ENCODE assay signal across 11 cellular contexts in genomic region chr10:93075369-93076221, GRCh38. TPM values are rescaled to one million over a fixed set of nuclear protein-coding genes. Genes with fewer than 3 reads are reported as not detected.
DNase-seq lines count a peak whose midpoint lies in the region; ATAC-seq and TF ChIP-seq lines count a peak whose summit lies in the region.
"Had no signal": no experiment of that assay in that cellular context is flagged by ENCODE, and none has a peak within 500 bp of the region (broad histone marks: within the 10 kb centered on the region; RNA-seq: fewer than 3 reads in every experiment).

No MANE protein-coding gene starts in this region.

- H3K36me3 ChIP-seq in ES-I3 (ENCODE audit: insufficient read depth, low read length) (no peaks in the 10 kb centered on the region), mesodermal cell (ENCODE audit: control insufficient read depth, insufficient read depth, low read length) (no peaks in the 10 kb centered on the region), stomach (no peaks in the 10 kb centered on the region)
- H3K36me3 ChIP-seq: upper lobe of right lung had no signal

- H3K27ac ChIP-seq in mesodermal cell (ENCODE audit: low read depth, low read length, severe bottlenecking) (no peak overlapping the region), stomach (no peak overlapping the region)
- H3K27ac ChIP-seq: upper lobe of right lung had no signal

- H3K4me1 Mint-ChIP-seq in activated CD4-positive, alpha-beta memory T cell treated with anti-CD3 and anti-CD28 coated beads, Interleukin-2, amount 10 ng/mL, durations not matched to agents 7 days and 5 days: peaks cover 36% of the 10 kb centered on the region

- peaks cover 24 to 96% (median 66%) of the 10 kb centered on the region in 3 donors for H3K27me3 ChIP-seq in stomach

- POLR2A ChIA-PET in activated CD4-positive, alpha-beta memory T cell treated with anti-CD3 and anti-CD28 coated beads, Interleukin-2, amount 10 ng/mL, durations not matched to agents 7 days and 5 days (lab: Charles Lee): interaction anchor here (0.9 kb wide), 1 partner anchor 12 kb away, joined by 3 read pairs; no protein-coding TSS in a partner anchor

- H3K4me3 ChIP-seq in mesodermal cell (ENCODE audit: extremely low read depth, insufficient read depth, low read length, poor library complexity, severe bottlenecking) (peak overlapping the region; percentile 18), stomach (peak overlapping the region in 1 of 4 donors; percentile 60)
- H3K4me3 ChIP-seq: upper lobe of right lung had no signal

- H3K27me3 Mint-ChIP-seq in activated CD4-positive, alpha-beta memory T cell treated with anti-CD3 and anti-CD28 coated beads, Interleukin-2, amount 10 ng/mL, durations not matched to agents 7 days and 5 days: peaks cover 83% of the 10 kb centered on the region

- H3K36me3 Mint-ChIP-seq in activated CD4-positive, alpha-beta memory T cell treated with anti-CD3 and anti-CD28 coated beads, Interleukin-2, amount 10 ng/mL, durations not matched to agents 7 days and 5 days (ENCODE audit: low read depth): no peaks in the 10 kb centered on the region
- H3K36me3 Mint-ChIP-seq: CD4-positive, CD25-positive, alpha-beta regulatory T cell had no signal

- H3K9ac ChIP-seq in ES-I3 (ENCODE audit: low read depth, low read length): peak overlapping the region; percentile 62

- CTCF ChIA-PET in activated CD4-positive, alpha-beta memory T cell treated with anti-CD3 and anti-CD28 coated beads, Interleukin-2, amount 10 ng/mL, durations not matched to agents 7 days and 5 days (lab: Charles Lee): interaction anchor here (0.8 to 1.8 kb wide), 3 partner anchors 13 to 282 kb away, joined by 3 to 6 read pairs (median 5); no protein-coding TSS in a partner anchor

- no peak for TF ChIP-seq POLR2A in erythroblast (IDR thresholded peaks at IDR 0.05; ENCODE audit: low read length)
- TF ChIP-seq POLR2A in stomach (IDR thresholded peaks at IDR 0.05): no peak

- ATAC-seq in GM21619 (IDR thresholded peaks at IDR 0.05; ENCODE audit: unreplicated experiment): peak; percentile 51
- ATAC-seq: upper lobe of right lung had no signal

- no peak overlapping the region for H3K27ac Mint-ChIP-seq in activated CD4-positive, alpha-beta memory T cell treated with anti-CD3 and anti-CD28 coated beads, Interleukin-2, amount 10 ng/mL, durations not matched to agents 7 days and 5 days
- H3K27ac Mint-ChIP-seq: CD4-positive, CD25-positive, alpha-beta regulatory T cell had no signal

- no peak for TF ChIP-seq CTCF in stomach (IDR thresholded peaks at IDR 0.05)

- WGBS in mesodermal cell (ENCODE audit: insufficient coverage in 2 of 2), 2 experiments: 15 to 19% methylated on average over 14 to 21 of the region's 25 CpGs
- WGBS in stomach, 5 donors: 17 to 25% (median 23%) methylated on average over 25 of the region's 25 CpGs

- TF ChIP-seq EP300 in stomach (IDR thresholded peaks at IDR 0.05): no peak

- intact Hi-C loops in stomach (cut with DNase I; ENCODE audit: low total_unique reads): loop anchor here (10.0 kb wide), 1 partner anchor 219 kb away; no protein-coding TSS in a partner anchor

- DNase-seq in activated CD4-positive, alpha-beta memory T cell treated with anti-CD3 and anti-CD28 coated beads, Interleukin-2, amount 10 ng/mL, durations not matched to agents 7 days and 5 days: no peak
- no peak for DNase-seq in NCI-H1436 treated with DMSO at 0.1 percent for 48 hours (lab: John Stamatoyannopoulos, UW)
- DNase-seq in erythroblast (lab: John Stamatoyannopoulos, UW): no peak
- DNase-seq in activated effector memory CD4-positive, alpha-beta T cell treated with anti-CD3 and anti-CD28 coated beads, Interleukin-2, amount 50 U/mL, for 16 hours: no peak
- no peak for DNase-seq in stomach
- DNase-seq: CD4-positive, CD25-positive, alpha-beta regulatory T cell; upper lobe of right lung had no signal

- H3K9me3 ChIP-seq in ES-I3 (ENCODE audit: control insufficient read depth, insufficient read depth, low read length): no peaks in the 10 kb centered on the region
- no peaks in the 10 kb centered on the region for H3K9me3 ChIP-seq in mesodermal cell (ENCODE audit: control insufficient read depth, low read length)
- H3K9me3 ChIP-seq in stomach: no peaks in the 10 kb centered on the region
- H3K9me3 ChIP-seq: upper lobe of right lung had no signal

- peak overlapping the region; percentile 27 for H3K4me3 Mint-ChIP-seq in activated CD4-positive, alpha-beta memory T cell treated with anti-CD3 and anti-CD28 coated beads, Interleukin-2, amount 10 ng/mL, durations not matched to agents 7 days and 5 days

- no peaks in the 10 kb centered on the region; the same call in 1 of the 2 replicates for H3K4me1 ChIP-seq in ES-I3 (ENCODE audit: insufficient read depth, low read length)
- peaks cover 11% of the 10 kb centered on the region for H3K4me1 ChIP-seq in mesodermal cell (ENCODE audit: control insufficient read depth, insufficient read depth, low read length, poor library complexity, severe bottlenecking)
- H3K4me1 ChIP-seq in stomach: peaks cover 41 to 51% (median 47%) of the 10 kb centered on the region in 4 donors

- no peaks in the 10 kb centered on the region for H3K9me3 Mint-ChIP-seq in activated CD4-positive, alpha-beta memory T cell treated with anti-CD3 and anti-CD28 coated beads, Interleukin-2, amount 10 ng/mL, durations not matched to agents 7 days and 5 days

RNA-seq across cellular contexts. Expression of gene CYP26A1, which starts 1.9 kb away (rescaled TPM):
- total RNA-seq in activated CD4-positive, alpha-beta memory T cell treated with anti-CD3 and anti-CD28 coated beads, Interleukin-2, amount 10 ng/mL, durations not matched to agents 7 days and 5 days: not detected
- polyA plus RNA-seq in mesodermal cell (2013, experiment 1 of 2): 3.7 TPM
- 6.7 TPM for polyA plus RNA-seq in mesodermal cell (2013, experiment 2 of 2)
- not detected for total RNA-seq in stomach
- polyA plus RNA-seq in stomach: under 1 TPM in 1 of 3 donors, not detected in 2; 0.15 TPM
- total RNA-seq: bronchial epithelial cell; CD4-positive, CD25-positive, alpha-beta regulatory T cell; upper lobe of right lung had no signal
- polyA plus RNA-seq: CD4-positive, CD25-positive, alpha-beta regulatory T cell had no signal

RNA-seq across cellular contexts. Expression of gene CYP26C1, which starts 15.0 kb away (rescaled TPM):
- not detected for total RNA-seq in activated CD4-positive, alpha-beta memory T cell treated with anti-CD3 and anti-CD28 coated beads, Interleukin-2, amount 10 ng/mL, durations not matched to agents 7 days and 5 days
- 0.88 TPM for polyA plus RNA-seq in mesodermal cell (2013, experiment 1 of 2)
- polyA plus RNA-seq in mesodermal cell (2013, experiment 2 of 2): 0.40 TPM
- total RNA-seq in stomach: 1 to 10 TPM in 1 of 5 donors, not detected in 4; 7.0 TPM
- not detected for polyA plus RNA-seq in stomach
- total RNA-seq: CD4-positive, CD25-positive, alpha-beta regulatory T cell had no signal
- polyA plus RNA-seq: CD4-positive, CD25-positive, alpha-beta regulatory T cell had no signal
